In the genomic region with DNA sequence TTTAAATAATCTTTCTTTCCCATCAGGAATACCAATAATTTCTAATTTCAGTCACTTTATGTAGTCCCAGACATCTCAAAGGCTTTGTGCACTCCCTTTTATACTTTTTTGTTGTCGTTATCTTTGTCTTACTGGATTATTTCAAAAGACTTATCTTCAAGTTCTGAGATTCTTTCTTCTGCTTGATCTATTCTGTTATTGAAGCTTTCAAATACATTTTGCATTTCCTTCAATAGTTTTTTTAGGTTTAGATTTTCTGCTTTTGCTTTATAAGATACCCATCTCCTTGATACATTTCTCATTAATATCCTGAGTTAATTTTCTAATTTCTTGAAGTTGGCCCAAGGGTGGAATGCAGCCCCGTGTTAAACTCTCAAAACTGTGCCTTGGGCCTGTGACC, we compare ENCODE assay signal across 28 cellular contexts.
DNase-seq lines count a peak whose midpoint lies in the region; ATAC-seq, FAIRE-seq and TF ChIP-seq lines count a peak whose summit lies in the region.
"Had no signal": no experiment of that assay in that cellular context is flagged by ENCODE, and none has a peak within 500 bp of the region (broad histone marks: within the 10 kb centered on the region; RNA-seq: fewer than 3 reads in every experiment).

No MANE protein-coding gene starts in this region.

- TF ChIP-seq EP300 in HepG2 (IDR thresholded peaks at IDR 0.05; ENCODE audit: low read depth in 2 of 2, low read length in 2 of 2) (no peak), HepG2 (CRISPR knock-in tag; IDR thresholded peaks at IDR 0.05; ENCODE audit: borderline replicate concordance) (no peak)

- no peak overlapping the region for H3K4me2 ChIP-seq in HepG2 (ENCODE audit: low read depth, low read length)
- H3K4me2 ChIP-seq: A549; BLaER1 treated with 17β-estradiol and CSF1 and Interleukin-3, amounts not matched to agents 10 nM and 100 nM had no signal

- H3K4me3 Mint-ChIP-seq in natural killer cell, result no peak overlapping the region
- H3K4me3 Mint-ChIP-seq: B cell; CD4-positive, alpha-beta T cell; CD8-positive, alpha-beta T cell had no signal

- H3K4me1 ChIP-seq in HepG2 (ENCODE audit: insufficient read depth, low read length), result no peaks in the 10 kb centered on the region
- H3K4me1 ChIP-seq in right lobe of liver, result no peaks in the 10 kb centered on the region
- no peaks in the 10 kb centered on the region for H3K4me1 ChIP-seq in HEK293 (ENCODE audit: control insufficient read depth, insufficient read depth, low read length)
- H3K4me1 ChIP-seq: A549; BLaER1 treated with 17β-estradiol and CSF1 and Interleukin-3, amounts not matched to agents 10 nM and 100 nM; Caco-2 had no signal

- H3K27me3 ChIP-seq in HepG2 (ENCODE audit: control insufficient read depth in 1 of 2, insufficient read depth in 2 of 2, low read length in 2 of 2), result no peaks in the 10 kb centered on the region
- H3K27me3 ChIP-seq in right lobe of liver, result no peaks in the 10 kb centered on the region
- H3K27me3 ChIP-seq: BLaER1 treated with 17β-estradiol and CSF1 and Interleukin-3, amounts not matched to agents 10 nM and 100 nM had no signal

- TF ChIP-seq CTCF in HepG2 (CRISPR knock-in tag; IDR thresholded peaks at IDR 0.05) (no peak), right lobe of liver (IDR thresholded peaks at IDR 0.05) (no peak), HEK293 (tag by site-specific recombination; IDR thresholded peaks at IDR 0.05) (no peak), natural killer cell (IDR thresholded peaks at IDR 0.05) (no peak), GM13976 (IDR thresholded peaks at IDR 0.05; ENCODE audit: borderline replicate concordance, control extremely low read depth, extremely low read depth, insufficient read depth, missing control alignments) (no peak)

- no peak overlapping the region for H2AFZ ChIP-seq in HepG2 (ENCODE audit: low read length)

- peaks cover 19% of the 10 kb centered on the region for H3K36me3 Mint-ChIP-seq in natural killer cell
- H3K36me3 Mint-ChIP-seq: CD8-positive, alpha-beta T cell had no signal

- H3K4me3 ChIP-seq in HepG2 (replicated peaks in 1 of 3; ENCODE audit: insufficient read depth in 1 of 3, low read depth in 2 of 3, low read length in 3 of 3) (no peak overlapping the region), right lobe of liver (no peak overlapping the region), HEK293 (ENCODE audit: low read depth, low read length) (no peak overlapping the region)
- H3K4me3 ChIP-seq: A549; BLaER1 treated with 17β-estradiol and CSF1 and Interleukin-3, amounts not matched to agents 10 nM and 100 nM; GM12878 had no signal

- in situ Hi-C loops in HepG2 (cut with HindIII; ENCODE audit: extremely low pct_ligation_motif_present, low pct_unique_long_range_greater_than_20kb) (no loop called here), GM13976 (cut with MboI; ENCODE audit: low sequenced_read_pairs, unreplicated experiment) (no loop called here)

- CTCF ChIA-PET in HepG2 (lab: Yijun Ruan, JAX; ENCODE audit: low intra/inter-chr PET ratio, low total read pairs), result no interaction called here
- CTCF ChIA-PET in HEK293 (lab: Yijun Ruan, JAX), result interaction anchor here (0.6 kb wide), 1 partner anchor 16 kb away, joined by 4 read pairs; no protein-coding TSS in a partner anchor

- TF ChIP-seq RAD21 in HepG2 (CRISPR knock-in tag; IDR thresholded peaks at IDR 0.05), result no peak

- H3K27ac Mint-ChIP-seq in natural killer cell, result no peak overlapping the region
- H3K27ac Mint-ChIP-seq: B cell; CD4-positive, alpha-beta T cell; CD8-positive, alpha-beta T cell had no signal

- H3K4me1 Mint-ChIP-seq in natural killer cell, result no peaks in the 10 kb centered on the region
- H3K4me1 Mint-ChIP-seq: B cell had no signal

- H3K36me3 ChIP-seq in HepG2 (replicated peaks in 1 of 2; ENCODE audit: control insufficient read depth in 1 of 2, insufficient read depth in 2 of 2, low read length in 2 of 2) (no peaks in the 10 kb centered on the region), right lobe of liver (no peaks in the 10 kb centered on the region), HEK293 (ENCODE audit: control insufficient read depth in 2 of 2, insufficient read depth in 1 of 2, low read length in 2 of 2) (no peaks in the 10 kb centered on the region)
- H3K36me3 ChIP-seq: BLaER1 treated with 17β-estradiol and CSF1 and Interleukin-3, amounts not matched to agents 10 nM and 100 nM had no signal

- TF ChIP-seq POLR2A in HepG2 (IDR thresholded peaks at IDR 0.05; ENCODE audit: insufficient read depth in 1 of 2, low read depth in 2 of 2, low read length in 2 of 2) (no peak), right lobe of liver (IDR thresholded peaks at IDR 0.05) (no peak)

- no peaks in the 10 kb centered on the region for H3K27me3 Mint-ChIP-seq in natural killer cell (ENCODE audit: low read depth in 2 of 2)
- H3K27me3 Mint-ChIP-seq: B cell; CD4-positive, alpha-beta T cell had no signal

- H3K27ac ChIP-seq in HepG2 (ENCODE audit: extremely low read length, insufficient read depth, low read length), result no peak overlapping the region
- H3K27ac ChIP-seq in right lobe of liver, result no peak overlapping the region
- H3K27ac ChIP-seq in HEK293 (ENCODE audit: extremely low read depth, low read depth, low read length), result no peak overlapping the region
- H3K27ac ChIP-seq: 22Rv1; A549; BLaER1 treated with 17β-estradiol and CSF1 and Interleukin-3, amounts not matched to agents 10 nM and 100 nM; C4-2B had no signal

- FAIRE-seq in HepG2 (lab: Jason Lieb, UNC), result no peak
- FAIRE-seq: A549, GM12878, GM12892, GM19239 had no signal

- WGBS in HepG2 (ENCODE audit: low lambda C conversion rate), result 7% methylated on average over 2 of the region's 2 CpGs
- WGBS in right lobe of liver (ENCODE audit: insufficient coverage, low coverage, low lambda C conversion rate, missing lambda C conversion rate), result 58% methylated on average over 2 of the region's 2 CpGs

- H4K20me1 ChIP-seq in HepG2 (ENCODE audit: insufficient read depth, low read length), result no peaks in the 10 kb centered on the region
- H4K20me1 ChIP-seq: BLaER1 treated with 17β-estradiol and CSF1 and Interleukin-3, amounts not matched to agents 10 nM and 100 nM had no signal

- POLR2A ChIA-PET in HepG2 (lab: Yijun Ruan, JAX) (no interaction called here), HEK293 (lab: Yijun Ruan, JAX) (no interaction called here)

- H3K9me3 Mint-ChIP-seq in natural killer cell, result peaks cover 14 to 25% of the 10 kb centered on the region in 2 donors

- H3K79me2 ChIP-seq in HepG2 (ENCODE audit: insufficient read depth, low read length), result no peaks in the 10 kb centered on the region

- peak; percentile 22 for DNase-seq in NCI-H748 (lab: John Stamatoyannopoulos, UW; ENCODE audit: unreplicated experiment)
- no peak for DNase-seq in NCI-H748 treated with DMSO at 0.1 percent for 48 hours (lab: John Stamatoyannopoulos, UW)
- DNase-seq in HepG2 (ENCODE audit: low spot score), result no peak
- DNase-seq in right lobe of liver, result no peak
- peak; percentile 6 for DNase-seq in OCI-M1 (lab: John Stamatoyannopoulos, UW)
- DNase-seq in natural killer cell, result no peak
- DNase-seq in GM13976 (ENCODE audit: low spot score), result no peak
- DNase-seq: AML-193; Caco-2; Calu3; CD4-positive, alpha-beta T cell; CD8-positive, alpha-beta T cell; DMS 273 treated with DMSO at 0.1 percent for 48 hours; DMS153; DMS53; DMS79; DND-41; EL; GDM1 had no signal

- no TSS peak for BruUV-seq in HepG2 (replicated peaks; lab: Mats Ljungman, UMichigan)

- intact Hi-C loops in HepG2 (cut with micrococcal nuclease; ENCODE audit: unreplicated experiment), result no loop called here
- intact Hi-C loops in right lobe of liver (cut with DNase I), result no loop called here
- intact Hi-C loops in natural killer cell (cut with micrococcal nuclease), result no loop called here

- H3K9me3 ChIP-seq in HepG2 (ENCODE audit: low read length) (peaks cover 54% of the 10 kb centered on the region), right lobe of liver (no peaks in the 10 kb centered on the region), HEK293 (ENCODE audit: control insufficient read depth, insufficient read depth, low read depth, low read length) (no peaks in the 10 kb centered on the region)
- H3K9me3 ChIP-seq: A549, Caco-2 had no signal

- H3K9ac ChIP-seq in HepG2 (ENCODE audit: insufficient read depth, low read depth, low read length), result no peak overlapping the region
- H3K9ac ChIP-seq: BLaER1 treated with 17β-estradiol and CSF1 and Interleukin-3, amounts not matched to agents 10 nM and 100 nM had no signal

- no peak for ATAC-seq in HepG2
- no peak for ATAC-seq in right lobe of liver
- no peak for ATAC-seq in natural killer cell
- ATAC-seq: A549; CD8-positive, alpha-beta T cell; GM12878 had no signal

TF ChIP-seq in HepG2, 621 proteins besides CTCF, POLR2A, EP300 and RAD21:
- TF ChIP-seq ZNF263 (CRISPR knock-in tag; IDR thresholded peaks at IDR 0.05), result no peak
- peak; percentile 61; the same call in 1 of the 2 replicates for TF ChIP-seq ZNF160 (CRISPR knock-in tag; IDR thresholded peaks at IDR 0.05)
- no peak for TF ChIP-seq FOXK1 (CRISPR knock-in tag; IDR thresholded peaks at IDR 0.05; ENCODE audit: borderline replicate concordance, low read depth)

TF ChIP-seq in HEK293, 187 proteins besides CTCF, POLR2A, EP300 and RAD21:
- TF ChIP-seq SETDB1 (IDR thresholded peaks at IDR 0.05; ENCODE audit: insufficient read length, low read length) (peak; percentile 46), ZNF792 (tag by site-specific recombination; IDR thresholded peaks at IDR 0.05) (no peak)
TF ChIP-seq in HEK293: peak in this region for 1.

Comparison
In these comparisons a context has a peak if more than half of its experiments do, and no peak if none do; other contexts are left out.
1. DNase-seq: peak in NCI-H748 (single experiment) and OCI-M1 (single experiment); none in NCI-H748 treated with DMSO at 0.1 percent for 48 hours (single experiment), HepG2 (single experiment), right lobe of liver (0 of 3), natural killer cell (single experiment) and GM13976 (single experiment).